ENCODE assay signal across 11 cellular contexts in genomic region chr19:32464279-32464678, GRCh38. TPM values are rescaled to one million over a fixed set of nuclear protein-coding genes. Genes with fewer than 3 reads are reported as not detected.
DNase-seq lines count a peak whose midpoint lies in the region; ATAC-seq and TF ChIP-seq lines count a peak whose summit lies in the region.
"Had no signal": no experiment of that assay in that cellular context is flagged by ENCODE, and none has a peak within 500 bp of the region (broad histone marks: within the 10 kb centered on the region; RNA-seq: fewer than 3 reads in every experiment).

No MANE protein-coding gene starts in this region.

- no peak overlapping the region for H2AFZ ChIP-seq in smooth muscle cell (ENCODE audit: low read depth)
- H2AFZ ChIP-seq: GM23338 had no signal

- no peak for TF ChIP-seq EP300 in stomach (IDR thresholded peaks at IDR 0.05)

- no peaks in the 10 kb centered on the region for H3K4me1 Mint-ChIP-seq in MCF 10A (ENCODE audit: insufficient read depth, unreplicated experiment)
- H3K4me1 Mint-ChIP-seq: GM23338 had no signal

- CTCF ChIA-PET in MCF 10A (lab: Yijun Ruan, JAX): interaction anchor here (0.7 to 7.0 kb wide), 15 partner anchors 9 to 1794 kb away, joined by 3 to 110 read pairs (median 4); no protein-coding TSS in a partner anchor

- H3K27me3 Mint-ChIP-seq in MCF 10A (ENCODE audit: insufficient read depth, unreplicated experiment): no peaks in the 10 kb centered on the region

- TF ChIP-seq CTCF in MCF 10A (IDR thresholded peaks at IDR 0.05; ENCODE audit: unreplicated experiment): peak; percentile 24
- no peak for TF ChIP-seq CTCF in breast epithelium (IDR thresholded peaks at IDR 0.05)
- TF ChIP-seq CTCF in dorsolateral prefrontal cortex (IDR thresholded peaks at IDR 0.05 in 54 of 56, conservative IDR thresholded peaks at IDR 0.05 in 2 of 56; ENCODE audit: low read depth in 1 of 56, partially characterized antibody in 56 of 56): peak in 51 of 56 donors; percentile 19 to 63 (median 40)
- TF ChIP-seq CTCF in smooth muscle cell (IDR thresholded peaks at IDR 0.05; ENCODE audit: borderline replicate concordance, insufficient read depth, poor library complexity, severe bottlenecking): peak; percentile 27
- no peak for TF ChIP-seq CTCF in stomach (IDR thresholded peaks at IDR 0.05)

- no peak overlapping the region for H3K4me3 ChIP-seq in breast epithelium
- H3K4me3 ChIP-seq in dorsolateral prefrontal cortex: no peak overlapping the region
- no peak overlapping the region for H3K4me3 ChIP-seq in smooth muscle cell
- H3K4me3 ChIP-seq in stomach: no peak overlapping the region
- H3K4me3 ChIP-seq: GM23338, upper lobe of left lung had no signal

- 98% methylated on average over 2 of the region's 2 CpGs for whole genome bisulfite sequencing in smooth muscle cell (ENCODE audit: low lambda C conversion rate)
- WGBS in stomach, 5 donors: 63 to 80% (median 79%) methylated on average over 2 of the region's 2 CpGs

- intact Hi-C loops in MCF 10A (cut with micrococcal nuclease) (loop anchor here (1.0 kb wide), 1 partner anchor 106 kb away; no protein-coding TSS in a partner anchor), breast epithelium (cut with DNase I; ENCODE audit: low total_unique reads) (no loop called here), dorsolateral prefrontal cortex (cut with DNase I) (no loop called here), stomach (cut with DNase I; ENCODE audit: low total_unique reads) (no loop called here)

- H3K79me2 ChIP-seq in smooth muscle cell (ENCODE audit: low read depth): no peaks in the 10 kb centered on the region

- no TSS peak for BruUV-seq in MCF 10A (replicated peaks; lab: Mats Ljungman, UMichigan)

- H3K4me1 ChIP-seq in breast epithelium (no peaks in the 10 kb centered on the region), smooth muscle cell (ENCODE audit: low read depth) (no peaks in the 10 kb centered on the region), stomach (no peaks in the 10 kb centered on the region)
- H3K4me1 ChIP-seq: upper lobe of left lung had no signal

- no peaks in the 10 kb centered on the region for H3K9me3 ChIP-seq in breast epithelium
- H3K9me3 ChIP-seq in smooth muscle cell (replicated peaks; ENCODE audit: low read depth): no peaks in the 10 kb centered on the region
- no peaks in the 10 kb centered on the region for H3K9me3 ChIP-seq in stomach
- H3K9me3 ChIP-seq: upper lobe of left lung had no signal

- no peaks in the 10 kb centered on the region for H3K9me3 Mint-ChIP-seq in MCF 10A (ENCODE audit: unreplicated experiment)
- H3K9me3 Mint-ChIP-seq: GM23338 had no signal

- DNase-seq in MCF 10A (ENCODE audit: unreplicated experiment) (peak; percentile 25), breast epithelium (ENCODE audit: low spot score in 2 of 2) (no peak), NCI-H460 (ENCODE audit: extremely low read depth, low read depth) (peak; percentile 6), dorsolateral prefrontal cortex (no peak), smooth muscle cell (lab: John Stamatoyannopoulos, UW; ENCODE audit: unreplicated experiment) (no peak), stomach (no peak)
- DNase-seq: NCI-H226, upper lobe of left lung had no signal

- H3K36me3 Mint-ChIP-seq in MCF 10A (ENCODE audit: insufficient read depth, unreplicated experiment): peaks cover 14% of the 10 kb centered on the region

- H3K27me3 ChIP-seq in breast epithelium: no peaks in the 10 kb centered on the region
- H3K27me3 ChIP-seq in dorsolateral prefrontal cortex: no peaks in the 10 kb centered on the region
- H3K27me3 ChIP-seq in smooth muscle cell (ENCODE audit: low read depth): no peaks in the 10 kb centered on the region
- H3K27me3 ChIP-seq in stomach: no peaks in the 10 kb centered on the region
- H3K27me3 ChIP-seq: upper lobe of left lung had no signal

- POLR2A ChIA-PET in MCF 10A (lab: Yijun Ruan, JAX): interaction anchor here (0.5 to 0.7 kb wide), 2 partner anchors 25 to 109 kb away, joined by 3 to 4 read pairs; no protein-coding TSS in a partner anchor

- no peak overlapping the region for H3K4me2 ChIP-seq in smooth muscle cell
- H3K4me2 ChIP-seq: GM23338 had no signal

- no peak for ATAC-seq in GM18517 (IDR thresholded peaks at IDR 0.05; ENCODE audit: unreplicated experiment)
- ATAC-seq in HG03159 (IDR thresholded peaks at IDR 0.05; ENCODE audit: unreplicated experiment): no peak
- ATAC-seq: GM23338 had no signal

- H3K9ac ChIP-seq in smooth muscle cell (ENCODE audit: low read depth): no peak overlapping the region

- H3K27ac ChIP-seq in breast epithelium (no peak overlapping the region), dorsolateral prefrontal cortex (no peak overlapping the region), smooth muscle cell (ENCODE audit: low read depth) (no peak overlapping the region), stomach (no peak overlapping the region)
- H3K27ac ChIP-seq: upper lobe of left lung had no signal

- no peaks in the 10 kb centered on the region for H3F3A ChIP-seq in smooth muscle cell (ENCODE audit: low read depth)

- H3K36me3 ChIP-seq in breast epithelium: no peaks in the 10 kb centered on the region
- H3K36me3 ChIP-seq in smooth muscle cell (ENCODE audit: low read depth): no peaks in the 10 kb centered on the region
- peaks cover 5 to 49% (median 42%) of the 10 kb centered on the region in 4 donors for H3K36me3 ChIP-seq in stomach

- no peaks in the 10 kb centered on the region for H4K20me1 ChIP-seq in smooth muscle cell (ENCODE audit: low read depth)

- no peak overlapping the region for H3K4me3 Mint-ChIP-seq in MCF 10A (ENCODE audit: unreplicated experiment)
- H3K4me3 Mint-ChIP-seq: GM23338 had no signal

- TF ChIP-seq POLR2A in breast epithelium (IDR thresholded peaks at IDR 0.05) (no peak), stomach (IDR thresholded peaks at IDR 0.05) (no peak)

- no peak overlapping the region for H3K27ac Mint-ChIP-seq in MCF 10A (ENCODE audit: low read depth, unreplicated experiment)
- H3K27ac Mint-ChIP-seq: GM23338 had no signal

RNA-seq across cellular contexts. Expression of gene DPY19L3, which starts 58.7 kb away (rescaled TPM):
- total RNA-seq in MCF 10A (2022) (37.6 and 43.8 TPM in 2 replicates), breast epithelium (10 to 100 TPM; 23.8 to 33.1 (median 25.8) TPM), dorsolateral prefrontal cortex (10 to 100 TPM; 22.7 to 83.2 (median 48.3) TPM), smooth muscle cell (26.4 and 50.0 TPM in 2 replicates), stomach (10 to 100 TPM; 10.7 to 79.4 (median 41.3) TPM)
- 10.0 and 11.4 TPM in 2 replicates for total RNA-seq in NCI-H460 (2014; rRNA removed; shearing (Covaris generic))
- polyA plus RNA-seq in NCI-H460 (2014; cell fraction: nucleus; rRNA removed): 11.7 and 21.0 TPM in 2 replicates
- polyA plus RNA-seq in smooth muscle cell (5.8 and 7.2 TPM in 2 replicates), stomach (1 to 10 TPM; 2.1 to 4.2 (median 3.2) TPM)

Comparison
In these comparisons a context has a peak if more than half of its experiments do, and no peak if none do; other contexts are left out.
1. DNase-seq: peak in MCF 10A (single experiment) and NCI-H460 (single experiment); none in breast epithelium (0 of 2), dorsolateral prefrontal cortex (0 of 10), smooth muscle cell (single experiment) and stomach (single experiment).
2. CTCF ChIP-seq: peak in MCF 10A (single experiment), dorsolateral prefrontal cortex (51 of 56) and smooth muscle cell (single experiment); none in breast epithelium (0 of 3) and stomach (0 of 7).